Comparison of ENCODE assay signal across 28 cellular contexts in the genomic region with DNA sequence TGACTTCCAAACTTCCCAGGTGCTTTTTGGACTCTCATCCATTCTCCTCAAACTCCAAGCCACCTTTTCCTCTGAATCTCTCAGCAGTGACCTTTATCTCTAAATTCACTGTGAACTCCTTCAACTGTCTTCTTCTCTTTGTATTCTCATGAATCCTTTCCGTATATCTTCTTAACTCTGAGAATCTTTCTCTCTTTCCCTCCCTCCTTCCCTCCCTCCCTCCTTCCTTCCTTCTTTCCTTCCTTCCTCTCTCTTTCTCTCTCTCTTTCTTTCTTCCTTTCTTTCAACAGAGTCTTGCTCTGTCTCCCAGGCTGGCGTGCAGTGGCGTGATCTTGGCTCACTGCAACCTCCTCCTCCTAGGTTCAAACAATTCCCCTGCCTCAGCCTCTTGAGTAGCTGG. TPM values are rescaled to one million over a fixed set of nuclear protein-coding genes. Genes with fewer than 3 reads are reported as not detected.
"Had no signal": no experiment of that assay in that cellular context is flagged by ENCODE, and none has a peak within 500 bp of the region (broad histone marks: within the 10 kb centered on the region; RNA-seq: fewer than 3 reads in every experiment).

No MANE protein-coding gene starts in this region.

- DNase-seq: activated B cell treated with CpG ODN at 0.5 μM for 24 hours; activated CD4-positive, alpha-beta memory T cell treated with anti-CD3 and anti-CD28 coated beads for 36 hours; activated CD4-positive, alpha-beta T cell treated with anti-CD3 and anti-CD28 coated beads for 4 hours; activated CD4-positive, alpha-beta T cell treated with anti-CD3 and anti-CD28 coated beads, Interleukin-2, amount 50 U/mL, for 1 hour; activated CD4-positive, CD25-positive, alpha-beta regulatory T cell treated with anti-CD3 and anti-CD28 coated beads, Interleukin-2, amount 50 U/mL, for 72 hours; activated CD8-positive, alpha-beta memory T cell treated with anti-CD3 and anti-CD28 coated beads, Interleukin-2, amount 50 U/mL, for 4 hours; activated effector memory CD4-positive, alpha-beta T cell treated with Interleukin-2 at 50 U/mL for 16 hours; activated naive CD4-positive, alpha-beta T cell treated with anti-CD3 and anti-CD28 coated beads, Interleukin-2, amount 50 U/mL, for 16 hours; activated naive CD8-positive, alpha-beta T cell treated with anti-CD3 and anti-CD28 coated beads, Interleukin-2, amount 10 ng/mL, durations not matched to agents 7 days and 5 days; activated T-cell treated with anti-CD3 and anti-CD28 coated beads for 4 hours; activated T-cell treated with anti-CD3 and anti-CD28 coated beads, Interleukin-2, amount 50 U/mL, for 4 hours; amygdala; NCI-H1105; NCI-H1417 treated with DMSO at 0.1 percent for 48 hours; NCI-H1930; NCI-H345; NCI-H524 treated with DMSO at 0.1 percent for 48 hours; Peyer's patch; RPMI8226; SIG-M5; SW 1271; T-helper 1 cell; T-helper 2 cell; T-helper 9 cell had no signal

- H3K27me3 ChIP-seq: ascending aorta, Peyer's patch had no signal

- H3K36me3 Mint-ChIP-seq: activated CD4-positive, alpha-beta memory T cell treated with anti-CD3 and anti-CD28 coated beads for 36 hours; activated naive CD8-positive, alpha-beta T cell treated with anti-CD3 and anti-CD28 coated beads, Interleukin-2, amount 10 ng/mL, durations not matched to agents 7 days and 5 days had no signal

- H3K4me3 ChIP-seq: ascending aorta, cardiac muscle cell, Peyer's patch had no signal

- H3K27me3 Mint-ChIP-seq: activated CD4-positive, alpha-beta memory T cell treated with anti-CD3 and anti-CD28 coated beads for 36 hours had no signal

- H3K4me3 Mint-ChIP-seq: activated B cell treated with CpG ODN at 0.5 μM for 24 hours; activated CD4-positive, alpha-beta memory T cell treated with anti-CD3 and anti-CD28 coated beads for 36 hours; activated naive CD8-positive, alpha-beta T cell treated with anti-CD3 and anti-CD28 coated beads, Interleukin-2, amount 10 ng/mL, durations not matched to agents 7 days and 5 days; activated T-cell treated with anti-CD3 and anti-CD28 coated beads, Interleukin-2, amount 50 U/mL, for 4 hours had no signal

- H3K36me3 ChIP-seq: ascending aorta, cardiac muscle cell, Peyer's patch had no signal

- ATAC-seq: activated T-cell treated with anti-CD3 and anti-CD28 coated beads, Interleukin-2, amount 50 U/mL, for 4 hours had no signal

- H3K9me3 ChIP-seq: ascending aorta, Peyer's patch had no signal

- H3K27ac Mint-ChIP-seq: activated B cell treated with CpG ODN at 0.5 μM for 24 hours; activated CD4-positive, alpha-beta memory T cell treated with anti-CD3 and anti-CD28 coated beads for 36 hours; activated naive CD8-positive, alpha-beta T cell treated with anti-CD3 and anti-CD28 coated beads, Interleukin-2, amount 10 ng/mL, durations not matched to agents 7 days and 5 days had no signal

- H3K9me3 Mint-ChIP-seq: activated B cell treated with CpG ODN at 0.5 μM for 24 hours; activated CD4-positive, alpha-beta memory T cell treated with anti-CD3 and anti-CD28 coated beads for 36 hours; activated naive CD8-positive, alpha-beta T cell treated with anti-CD3 and anti-CD28 coated beads, Interleukin-2, amount 10 ng/mL, durations not matched to agents 7 days and 5 days; activated T-cell treated with anti-CD3 and anti-CD28 coated beads, Interleukin-2, amount 50 U/mL, for 4 hours had no signal

- H3K27ac ChIP-seq: ascending aorta, cardiac muscle cell, VCaP had no signal

RNA-seq across cellular contexts. Expression of a gene that starts 27.6 kb away (rescaled TPM):
- total RNA-seq: activated CD4-positive, alpha-beta memory T cell treated with anti-CD3 and anti-CD28 coated beads for 36 hours; activated naive CD8-positive, alpha-beta T cell treated with anti-CD3 and anti-CD28 coated beads, Interleukin-2, amount 10 ng/mL, durations not matched to agents 7 days and 5 days; activated T-cell treated with anti-CD3 and anti-CD28 coated beads, Interleukin-2, amount 50 U/mL, for 4 hours; ascending aorta; NCI-H460; Peyer's patch had no signal
- polyA plus RNA-seq: cardiac muscle cell had no signal
